21 cellular contexts compared by ENCODE assay signal in genomic region chr16:47503936-47504335, GRCh38. TPM values are rescaled to one million over a fixed set of nuclear protein-coding genes. Genes with fewer than 3 reads are reported as not detected.
DNase-seq lines count a peak whose midpoint lies in the region; ATAC-seq and TF ChIP-seq lines count a peak whose summit lies in the region.
"Had no signal": no experiment of that assay in that cellular context is flagged by ENCODE, and none has a peak within 500 bp of the region (broad histone marks: within the 10 kb centered on the region; RNA-seq: fewer than 3 reads in every experiment).

No MANE protein-coding gene starts in this region.

- H3K27ac ChIP-seq in mammary epithelial cell (ENCODE audit: insufficient read depth, low read depth, low read length), result no peak overlapping the region
- H3K27ac ChIP-seq: psoas muscle, tibial artery had no signal

- H3K27ac Mint-ChIP-seq in immature natural killer cell, result no peak overlapping the region
- H3K27ac Mint-ChIP-seq: activated CD4-positive, alpha-beta T cell treated with anti-CD3 and anti-CD28 coated beads for 36 hours; nephron; stimulated activated memory B cell treated with anti-CD40 and anti-IgM and Interleukin-4, amounts not matched to agents 10 μg/mL and 1 μg/mL and 100 μg/mL, for 72 hours had no signal

- no peaks in the 10 kb centered on the region for H3K27me3 ChIP-seq in mammary epithelial cell (ENCODE audit: insufficient read depth, low read length)
- H3K27me3 ChIP-seq: tibial artery had no signal

- peaks cover 2 to 7% of the 10 kb centered on the region in 2 donors for H3K4me1 Mint-ChIP-seq in immature natural killer cell
- H3K4me1 Mint-ChIP-seq: activated CD4-positive, alpha-beta T cell treated with anti-CD3 and anti-CD28 coated beads for 36 hours had no signal

- dilution Hi-C loops in mammary epithelial cell (cut with HindIII; ENCODE audit: low sequenced_read_pairs), result no loop called here

- H3K4me1 ChIP-seq in mammary epithelial cell (ENCODE audit: insufficient read depth, low read length) (peaks cover 4% of the 10 kb centered on the region), mucosa of descending colon (ENCODE audit: low read depth) (no peaks in the 10 kb centered on the region)
- H3K4me1 ChIP-seq: psoas muscle had no signal

- in situ Hi-C loops in mammary epithelial cell (cut with MboI; ENCODE audit: low sequenced_read_pairs in 2 of 2), result no loop called here

- no peaks in the 10 kb centered on the region for H3K27me3 Mint-ChIP-seq in immature natural killer cell (ENCODE audit: low read depth in 3 of 3)
- H3K27me3 Mint-ChIP-seq: activated CD4-positive, alpha-beta T cell treated with anti-CD3 and anti-CD28 coated beads for 36 hours; stimulated activated memory B cell treated with anti-CD40 and anti-IgM and Interleukin-4, amounts not matched to agents 10 μg/mL and 1 μg/mL and 100 μg/mL, for 72 hours had no signal

- H3K36me3 ChIP-seq in mammary epithelial cell (ENCODE audit: insufficient read depth, low read length) (peaks cover 8% of the 10 kb centered on the region), mucosa of descending colon (ENCODE audit: low read depth) (peaks cover 4% of the 10 kb centered on the region)

- H3K9me3 ChIP-seq in mammary epithelial cell (replicated peaks; ENCODE audit: insufficient read depth, low read length) (no peaks in the 10 kb centered on the region), mucosa of descending colon (no peaks in the 10 kb centered on the region)
- H3K9me3 ChIP-seq: HAP-1, psoas muscle, SK-N-SH, tibial artery had no signal

- no peaks in the 10 kb centered on the region for H3K9me3 Mint-ChIP-seq in immature natural killer cell
- H3K9me3 Mint-ChIP-seq: nephron; stimulated activated memory B cell treated with anti-CD40 and anti-IgM and Interleukin-4, amounts not matched to agents 10 μg/mL and 1 μg/mL and 100 μg/mL, for 72 hours had no signal

- no peaks in the 10 kb centered on the region for H4K20me1 ChIP-seq in mammary epithelial cell (ENCODE audit: insufficient read depth, low read length)

- H3K4me3 Mint-ChIP-seq in immature natural killer cell, result no peak overlapping the region
- H3K4me3 Mint-ChIP-seq: activated CD4-positive, alpha-beta T cell treated with anti-CD3 and anti-CD28 coated beads for 36 hours; nephron; stimulated activated memory B cell treated with anti-CD40 and anti-IgM and Interleukin-4, amounts not matched to agents 10 μg/mL and 1 μg/mL and 100 μg/mL, for 72 hours had no signal

- H3K4me3 ChIP-seq in NB4 (ENCODE audit: low read depth, low read length), result no peak overlapping the region
- H3K4me3 ChIP-seq in mammary epithelial cell (replicated peaks in 1 of 3; ENCODE audit: insufficient read depth in 1 of 3, low read depth in 2 of 3, low read length in 3 of 3), result no peak overlapping the region
- no peak overlapping the region for H3K4me3 ChIP-seq in mucosa of descending colon
- H3K4me3 ChIP-seq: HAP-1, psoas muscle, tibial artery had no signal

- WGBS in mammary epithelial cell (ENCODE audit: low coverage, missing lambda C conversion rate), result 85% methylated on average over 1 of the region's 1 CpG

- TF ChIP-seq POLR2A in NB4 (IDR thresholded peaks at IDR 0.05; ENCODE audit: extremely low read depth, insufficient read length), result no peak

- peak; percentile 74 for DNase-seq in ELR (ENCODE audit: low read depth)
- peak; percentile 35 for DNase-seq in NB4 (ENCODE audit: low read depth)
- peak; percentile 53 for DNase-seq in mammary epithelial cell
- no peak for DNase-seq in mucosa of descending colon
- no peak for DNase-seq in GM20000 (ENCODE audit: low spot score)
- DNase-seq in iPS-NIHi7 (ENCODE audit: extremely low spot score), result no peak
- DNase-seq in immature natural killer cell, result no peak
- DNase-seq in NCI-H2171 (lab: John Stamatoyannopoulos, UW), result no peak
- DNase-seq: activated CD4-positive, alpha-beta T cell treated with anti-CD3 and anti-CD28 coated beads for 36 hours; activated effector memory CD4-positive, alpha-beta T cell treated with anti-CD3 and anti-CD28 coated beads, Interleukin-2, amount 50 U/mL, for 16 hours; anterior cingulate cortex; MV-4-11; NCI-H1930; NCI-H526; OCI-M1; SK-N-SH; tibial artery had no signal

- H3K79me2 ChIP-seq in mammary epithelial cell (ENCODE audit: insufficient read depth, low read length), result no peaks in the 10 kb centered on the region

- H3K9ac ChIP-seq in mammary epithelial cell (ENCODE audit: insufficient read depth, low read length), result no peak overlapping the region
- H3K9ac ChIP-seq: SK-N-SH had no signal

- CTCF ChIA-PET in mammary epithelial cell (lab: Charles Lee; ENCODE audit: low non-redundant PET), result no interaction called here

- no peak overlapping the region for H3K4me2 ChIP-seq in mammary epithelial cell (ENCODE audit: insufficient read depth, low read depth, low read length)
- H3K4me2 ChIP-seq: SK-N-SH had no signal

- peak; percentile 56 for ATAC-seq in mucosa of descending colon
- ATAC-seq: activated CD4-positive, alpha-beta T cell treated with anti-CD3 and anti-CD28 coated beads for 36 hours; psoas muscle; stimulated activated memory B cell treated with anti-CD40 and anti-IgM and Interleukin-4, amounts not matched to agents 10 μg/mL and 1 μg/mL and 100 μg/mL, for 72 hours had no signal

- no peak overlapping the region for H2AFZ ChIP-seq in mammary epithelial cell (ENCODE audit: low read depth, low read length)

- TF ChIP-seq CTCF in NB4 (IDR thresholded peaks at IDR 0.05; ENCODE audit: low read depth, low read length) (no peak), mammary epithelial cell (conservative IDR thresholded peaks at IDR 0.05 in 1 of 2, IDR thresholded peaks at IDR 0.05 in 1 of 2; ENCODE audit: extremely low read depth in 1 of 2, insufficient read depth in 1 of 2, low read depth in 1 of 2, low read length in 2 of 2) (no peak), mucosa of descending colon (IDR thresholded peaks at IDR 0.05) (no peak), GM20000 (IDR thresholded peaks at IDR 0.05; ENCODE audit: extremely low read depth, missing control alignments) (no peak)

- peaks cover 43 to 61% (median 56%) of the 10 kb centered on the region in 3 donors for H3K36me3 Mint-ChIP-seq in immature natural killer cell

- intact Hi-C loops in mammary epithelial cell (cut with micrococcal nuclease), result no loop called here
- intact Hi-C loops in mucosa of descending colon (cut with DNase I, micrococcal nuclease), result no loop called here

- BruUV-seq in mammary epithelial cell (replicated peaks; lab: Mats Ljungman, UMichigan), result no TSS peak

RNA-seq across cellular contexts. Expression of gene PHKB, which starts 42.8 kb away (rescaled TPM):
- 100 to 1,000 TPM in 1 of 2 donors, 10 to 100 TPM in 1; 57.4 to 100 TPM for total RNA-seq in mammary epithelial cell
- polyA plus RNA-seq in mammary epithelial cell, result 36.7 TPM
- 63.9 TPM for polyA minus RNA-seq in mammary epithelial cell
- 100 to 1,000 TPM in 1 of 3 donors, 10 to 100 TPM in 2; 67.8 to 101 (median 81.4) TPM for total RNA-seq in mucosa of descending colon
- 10 to 100 TPM; 27.8 to 42.7 (median 30.6) TPM for polyA plus RNA-seq in immature natural killer cell

RNA-seq across cellular contexts. Expression of gene ITFG1, which starts 43.1 kb away (rescaled TPM):
- total RNA-seq in mammary epithelial cell (10 to 100 TPM; 46.0 to 80.2 TPM), mucosa of descending colon (10 to 100 TPM; 53.7 to 82.7 (median 73.9) TPM)
- polyA plus RNA-seq in mammary epithelial cell (42.5 TPM), immature natural killer cell (10 to 100 TPM; 23.3 to 52.6 (median 38.2) TPM)
- polyA minus RNA-seq in mammary epithelial cell, result 46.3 TPM

Comparison
In these comparisons a context has a peak if more than half of its experiments do, and no peak if none do; other contexts are left out.
1. DNase-seq: peak in ELR (single experiment), NB4 (single experiment) and mammary epithelial cell (single experiment); none in mucosa of descending colon (0 of 3), GM20000 (single experiment), iPS-NIHi7 (single experiment), immature natural killer cell (0 of 3) and NCI-H2171 (single experiment).